ENCODE assay signal across 15 cellular contexts in the genomic region with DNA sequence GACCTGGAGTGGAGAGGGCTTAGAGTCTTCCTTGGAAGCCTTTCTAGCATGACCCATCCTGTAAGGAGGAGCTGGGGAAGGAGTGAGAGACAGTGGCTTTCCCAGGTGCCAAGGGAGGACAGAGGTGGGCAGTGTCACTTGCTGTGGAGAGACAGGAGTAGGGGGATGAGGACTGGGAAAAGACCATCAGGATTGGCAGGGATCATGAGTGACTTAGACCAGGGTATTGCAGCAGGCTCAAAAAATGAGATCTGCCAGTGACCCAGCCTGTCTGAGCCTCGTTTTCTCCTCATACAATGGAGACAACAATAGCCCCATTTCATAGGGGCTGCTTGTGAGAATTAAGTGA. TPM values are rescaled to one million over a fixed set of nuclear protein-coding genes. Genes with fewer than 3 reads are reported as not detected.
DNase-seq lines count a peak whose midpoint lies in the region; ATAC-seq, FAIRE-seq and TF ChIP-seq lines count a peak whose summit lies in the region.
"Had no signal": no experiment of that assay in that cellular context is flagged by ENCODE, and none has a peak within 500 bp of the region (broad histone marks: within the 10 kb centered on the region; RNA-seq: fewer than 3 reads in every experiment).

No MANE protein-coding gene starts in this region.

- CTCF ChIA-PET in H1 (lab: Charles Lee; ENCODE audit: partially characterized antibody), result interaction anchor here (0.6 to 6.0 kb wide), 16 partner anchors 12 to 647 kb away, joined by 3 to 53 read pairs (median 5); no protein-coding TSS in a partner anchor
- CTCF ChIA-PET in PC-3 (lab: Charles Lee), result no interaction called here

- no peak overlapping the region; the same call in 1 of the 2 replicates for H2BK20ac ChIP-seq in H1 (ENCODE audit: low read length)

- no peak overlapping the region for H3K18ac ChIP-seq in H1 (ENCODE audit: extremely low read depth, low read length)

- DNase-seq in heart right ventricle, result no peak
- DNase-seq in Right ventricle myocardium superior, result no peak
- peak in 1 of 2 experiments; percentile 34 for DNase-seq in H1 (ENCODE audit: low read depth in 1 of 2, low spot score in 2 of 2)
- no peak for DNase-seq in ovary
- peak; percentile 36 for DNase-seq in ureter (ENCODE audit: low spot score)
- DNase-seq in PC-3, result no peak
- no peak for DNase-seq in NCI-H1092 (lab: John Stamatoyannopoulos, UW)
- DNase-seq: activated naive CD4-positive, alpha-beta T cell treated with Interleukin-2 at 50 U/mL for 16 hours; GDM1; naive B cell; NCI-H1694 treated with DMSO at 0.1 percent for 48 hours; posterior cingulate gyrus; trophoblast cell had no signal

- no peak for TF ChIP-seq EP300 in H1 (IDR thresholded peaks at IDR 0.05; ENCODE audit: borderline replicate concordance in 1 of 2, low read depth in 2 of 2, low read length in 2 of 2)
- no peak for TF ChIP-seq EP300 in ovary (IDR thresholded peaks at IDR 0.05)

- POLR2A ChIA-PET in H1 (lab: Charles Lee; ENCODE audit: partially characterized antibody), result no interaction called here
- POLR2A ChIA-PET in PC-3 (lab: Charles Lee; ENCODE audit: unreplicated experiment), result interaction anchor here (0.7 kb wide), 1 partner anchor 464 kb away, joined by 3 read pairs; no protein-coding TSS in a partner anchor

- no peak overlapping the region for H3K4ac ChIP-seq in H1 (replicated peaks; ENCODE audit: insufficient read length, low read depth, low read length)

- H3K9ac ChIP-seq in H1 (replicated peaks in 1 of 4; ENCODE audit: extremely low read depth in 1 of 4, low read depth in 3 of 4, low read length in 3 of 4) (no peak overlapping the region), PC-3 (ENCODE audit: low read length) (no peak overlapping the region)

- H2BK15ac ChIP-seq in H1 (ENCODE audit: low read length), result no peak overlapping the region

- H2BK5ac ChIP-seq in H1 (ENCODE audit: low read depth, low read length), result no peak overlapping the region

- H3K79me1 ChIP-seq in H1 (ENCODE audit: low read depth, low read length), result no peaks in the 10 kb centered on the region

- no peak overlapping the region for H2AK5ac ChIP-seq in H1 (ENCODE audit: low read depth, low read length)

- no TSS peak for BruUV-seq in PC-3 (replicated peaks; lab: Mats Ljungman, UMichigan)

- H3K9me2 ChIP-seq in PC-3 (replicated peaks; ENCODE audit: low read length), result no peaks in the 10 kb centered on the region

- H3F3A ChIP-seq in PC-3 (ENCODE audit: low read length, unreplicated experiment), result no peaks in the 10 kb centered on the region

- H3K56ac ChIP-seq in H1 (replicated peaks; ENCODE audit: insufficient read length, low read depth, low read length), result no peak overlapping the region

- FAIRE-seq in H1 (lab: Jason Lieb, UNC), result no peak

- no peak for TF ChIP-seq RAD21 in H1 (IDR thresholded peaks at IDR 0.05 in 1 of 2, conservative IDR thresholded peaks at IDR 0.05 in 1 of 2; ENCODE audit: low read depth in 2 of 2, low read length in 2 of 2)

- 50 to 60% methylated on average over 1 of the region's 1 CpG for WGBS in heart right ventricle, 2 donors
- 67% methylated on average over 1 of the region's 1 CpG; no CpG with 5 or more reads in 1 of the 2 experiments for WGBS in H1 (ENCODE audit: extremely low coverage in 1 of 2, insufficient coverage in 1 of 2, insufficient read length in 1 of 2, insufficient replicate concordance in 2 of 2, low coverage in 1 of 2, low lambda C conversion rate in 2 of 2, missing lambda C conversion rate in 1 of 2), 2 experiments
- 76 to 94% (median 81%) methylated on average over 1 of the region's 1 CpG for WGBS in ovary, 3 donors

- no peak overlapping the region for H4K8ac ChIP-seq in H1 (ENCODE audit: extremely low read depth, insufficient read depth, low read length)

- peak overlapping the region in 1 of 2 experiments; percentile 93; a peak in 1 of 4 replicates for H3K4me2 ChIP-seq in H1 (ENCODE audit: insufficient read depth in 1 of 2, low read depth in 2 of 2, low read length in 2 of 2)
- H3K4me2 ChIP-seq in PC-3 (ENCODE audit: low read length), result no peak overlapping the region

- H3K14ac ChIP-seq in H1 (ENCODE audit: insufficient read length), result no peak overlapping the region

- H3K23ac ChIP-seq in H1 (ENCODE audit: insufficient read length), result no peak overlapping the region

- H3K79me2 ChIP-seq in H1 (ENCODE audit: control insufficient read depth in 1 of 2, insufficient read depth in 2 of 2, low read length in 2 of 2), result no peaks in the 10 kb centered on the region
- no peaks in the 10 kb centered on the region for H3K79me2 ChIP-seq in PC-3 (ENCODE audit: low read length)

- intact Hi-C loops in heart right ventricle (cut with DNase I), result loop anchor here in 7 of 10 donors (1.0 to 10.0 kb wide), 7 partner anchors 21 to 95 kb away; no protein-coding TSS in a partner anchor
- intact Hi-C loops in Right ventricle myocardium superior (cut with DNase I), result loop anchor here (10.0 kb wide), 2 partner anchors 51 to 91 kb away; no protein-coding TSS in a partner anchor
- intact Hi-C loops in ovary (cut with DNase I), result loop anchor here (2.0 to 5.0 kb wide), 3 partner anchors 53 to 93 kb away; no protein-coding TSS in a partner anchor
- intact Hi-C loops in PC-3 (cut with micrococcal nuclease), result no loop called here

- peak overlapping the region in 3 of 10 donors; percentile 85 to 91 (median 86) for H3K4me3 ChIP-seq in heart right ventricle
- no peak overlapping the region for H3K4me3 ChIP-seq in H1 (ENCODE audit: extremely low read depth in 1 of 4, insufficient read depth in 2 of 4, low read depth in 3 of 4, low read length in 4 of 4)
- peak overlapping the region; percentile 93 for H3K4me3 ChIP-seq in ovary
- H3K4me3 ChIP-seq in PC-3 (ENCODE audit: low read length), result no peak overlapping the region

- H4K5ac ChIP-seq in H1 (ENCODE audit: insufficient read length, low read depth, low read length), result no peak overlapping the region

- peak overlapping the region; percentile 32 for H4K91ac ChIP-seq in H1 (replicated peaks; ENCODE audit: insufficient read length, low read length)

- H2BK12ac ChIP-seq in H1 (ENCODE audit: low read depth, low read length), result no peak overlapping the region; the same call in 1 of the 2 replicates

- H3K9me3 ChIP-seq in heart right ventricle, result no peaks in the 10 kb centered on the region
- H3K9me3 ChIP-seq in H1 (ENCODE audit: insufficient read depth in 2 of 2, low read depth in 1 of 2, low read length in 1 of 2), result no peaks in the 10 kb centered on the region
- H3K9me3 ChIP-seq in ovary, result no peaks in the 10 kb centered on the region
- no peaks in the 10 kb centered on the region for H3K9me3 ChIP-seq in PC-3 (ENCODE audit: low read length)

- no peak for TF ChIP-seq CTCF in heart right ventricle (IDR thresholded peaks at IDR 0.05)
- no peak for TF ChIP-seq CTCF in H1 (IDR thresholded peaks at IDR 0.05; ENCODE audit: control extremely low read depth in 1 of 3, insufficient read depth in 1 of 3, low read depth in 1 of 3, low read length in 3 of 3)
- TF ChIP-seq CTCF in ovary (IDR thresholded peaks at IDR 0.05), result no peak
- TF ChIP-seq CTCF in PC-3 (conservative IDR thresholded peaks at IDR 0.05; ENCODE audit: low read depth, low read length), result no peak

- ATAC-seq in heart right ventricle, result peak in 1 of 8 donors; percentile 1
- ATAC-seq in Right ventricle myocardium superior (ENCODE audit: poor library complexity), result no peak
- ATAC-seq in GM21723 (IDR thresholded peaks at IDR 0.05; ENCODE audit: unreplicated experiment), result no peak
- no peak for ATAC-seq in PC-3

- H3K36me3 ChIP-seq in heart right ventricle, result no peaks in the 10 kb centered on the region
- no peaks in the 10 kb centered on the region for H3K36me3 ChIP-seq in H1 (ENCODE audit: control insufficient read depth in 2 of 4, insufficient read depth in 4 of 4, low read length in 3 of 4)
- H3K36me3 ChIP-seq in ovary, result no peaks in the 10 kb centered on the region
- no peaks in the 10 kb centered on the region for H3K36me3 ChIP-seq in PC-3 (ENCODE audit: low read depth, low read length)

- TF ChIP-seq POLR2A in H1 (IDR thresholded peaks at IDR 0.05; ENCODE audit: control extremely low read depth in 1 of 2, low read depth in 2 of 2, low read length in 2 of 2) (no peak), ovary (IDR thresholded peaks at IDR 0.05) (no peak)

- no peak overlapping the region for H2BK120ac ChIP-seq in H1 (replicated peaks; ENCODE audit: low read depth, low read length)

- peaks cover 0 to 61% (median 8%) of the 10 kb centered on the region in 7 donors for H3K27me3 ChIP-seq in heart right ventricle
- peaks cover 39 to 59% (median 49%) of the 10 kb centered on the region in 4 experiments for H3K27me3 ChIP-seq in H1 (replicated peaks in 1 of 4; ENCODE audit: control insufficient read depth in 3 of 4, extremely low read depth in 1 of 4, insufficient read depth in 3 of 4, low read length in 3 of 4)
- H3K27me3 ChIP-seq in ovary, result no peaks in the 10 kb centered on the region
- peaks cover 10% of the 10 kb centered on the region; the same call in 1 of the 2 replicates for H3K27me3 ChIP-seq in PC-3 (ENCODE audit: low read length)

- H3K4me1 ChIP-seq in heart right ventricle (peaks cover 9 to 77% (median 48%) of the 10 kb centered on the region in 9 donors), H1 (replicated peaks in 1 of 4; ENCODE audit: control insufficient read depth in 3 of 4, insufficient read depth in 4 of 4, low read length in 3 of 4) (peaks cover 0 to 6% (median 5%) of the 10 kb centered on the region in 4 experiments; a peak in 5 of 7 replicates), ovary (ENCODE audit: insufficient read depth) (peaks cover 14% of the 10 kb centered on the region), PC-3 (ENCODE audit: insufficient read depth, low read length) (no peaks in the 10 kb centered on the region)

- H4K20me1 ChIP-seq in H1 (replicated peaks in 1 of 2; ENCODE audit: control insufficient read depth in 1 of 2, insufficient read depth in 2 of 2, low read length in 2 of 2) (no peaks in the 10 kb centered on the region), PC-3 (ENCODE audit: low read length) (no peaks in the 10 kb centered on the region)

- H2AFZ ChIP-seq in H1 (ENCODE audit: low read length) (no peak overlapping the region), PC-3 (ENCODE audit: low read length) (no peak overlapping the region)

- H3K27ac ChIP-seq in heart right ventricle, result peak overlapping the region; percentile 56 to 98 (median 92)
- H3K27ac ChIP-seq in H1 (ENCODE audit: low read depth, low read length), result no peak overlapping the region
- H3K27ac ChIP-seq in ovary, result peak overlapping the region; percentile 72 to 80
- no peak overlapping the region for H3K27ac ChIP-seq in PC-3 (ENCODE audit: low read length)
- H3K27ac ChIP-seq: C4-2B had no signal

- H3K23me2 ChIP-seq in H1 (ENCODE audit: low read depth, low read length), result peaks cover 15% of the 10 kb centered on the region

RNA-seq across cellular contexts. Expression of a gene that starts 2.4 kb away (rescaled TPM):
- 100 to 1,000 TPM; 164 to 203 (median 181) TPM for total RNA-seq in heart right ventricle
- 10 to 100 TPM; 83.7 to 89.1 TPM for polyA plus RNA-seq in heart right ventricle
- total RNA-seq in Right ventricle myocardium superior, result 192 TPM
- total RNA-seq in H1 (2021; fragmentation: NEBNext Ultra II Directional; extraction: Animal tissue kit (Norgen Biotek cat#: 25700)), result 0.88 and 1.1 TPM in 2 replicates
- 0.17 and 0.27 TPM in 2 replicates for polyA plus RNA-seq in H1 (2011; rRNA removed)
- 0.50 TPM for polyA plus RNA-seq in H1 (2011; cell fraction: cytosol; rRNA removed)
- polyA plus RNA-seq in H1 (2011; cell fraction: nucleus; rRNA removed), result 0.43 TPM
- 0.89 to 1.5 TPM (median 0.97 TPM) in 4 replicates for polyA plus RNA-seq in H1 (2012, experiment 1 of 2)
- polyA plus RNA-seq in H1 (2012, experiment 2 of 2), result 0.46 TPM
- 0.49 TPM for polyA plus RNA-seq in H1 (2013, experiment 1 of 2)
- polyA plus RNA-seq in H1 (2013, experiment 2 of 2), result 0.37 TPM
- polyA minus RNA-seq in H1 (2011; rRNA and poly(A)+ RNA removed), result 0.17 and 0.25 TPM in 2 replicates
- polyA minus RNA-seq in H1 (2011; cell fraction: cytosol; rRNA and poly(A)+ RNA removed), result not detected
- 0.70 TPM for polyA minus RNA-seq in H1 (2011; cell fraction: nucleus; rRNA and poly(A)+ RNA removed)
- total RNA-seq in ovary, result 10 to 100 TPM; 37.1 to 76.9 (median 64.0) TPM
- 10 to 100 TPM; 56.8 to 77.2 TPM for polyA plus RNA-seq in ovary
- 29.3 TPM for total RNA-seq in ureter
- total RNA-seq in PC-3 (2014; rRNA removed), result not detected in 2 replicates

Comparison
In these comparisons a context has a peak if more than half of its experiments do, and no peak if none do; other contexts are left out.
1. H3K27ac ChIP-seq: peak in heart right ventricle (10 of 10) and ovary (2 of 2); none in H1 (single experiment) and PC-3 (single experiment).
2. RNA of a gene that starts 2.4 kb away (total RNA-seq): 192 TPM in Right ventricle myocardium superior (single experiment), 164 to 203 TPM in heart right ventricle, 37.1 to 76.9 TPM in ovary and 29.3 TPM in ureter (single experiment); 0.88 to 1.1 TPM in H1 and not detected in PC-3; every median in the first group is over 10 times any median in the second.